Comparison of ENCODE assay signal across 3 cellular contexts in genomic region chr12:54035561-54036377, GRCh38.
TF ChIP-seq lines count a peak whose summit lies in the region.

No MANE protein-coding gene starts in this region.

TF ChIP-seq in SK-N-SH, 30 proteins besides CTCF, POLR2A, EP300 and RAD21:
- TF ChIP-seq PBX3 (IDR thresholded peaks at IDR 0.05) (no peak), CHD2 (IDR thresholded peaks at IDR 0.05; ENCODE audit: low read length, partially characterized antibody) (peak; percentile 12)

TF ChIP-seq in SK-N-SH treated with all-trans-retinoic acid at 6 μM for 48 hours, 23 proteins besides CTCF, POLR2A, EP300 and RAD21:
- no peak for TF ChIP-seq ZNF565 (CRISPR knock-in tag; conservative IDR thresholded peaks at IDR 0.05; ENCODE audit: low read depth)
- TF ChIP-seq ZFP30 (CRISPR knock-in tag; IDR thresholded peaks at IDR 0.05), result no peak
- TF ChIP-seq ZNF8 (CRISPR knock-in tag; IDR thresholded peaks at IDR 0.05), result no peak
- TF ChIP-seq RARB (CRISPR knock-in tag; IDR thresholded peaks at IDR 0.05), result no peak
- TF ChIP-seq ESRRG (CRISPR knock-in tag; IDR thresholded peaks at IDR 0.05), result no peak
- TF ChIP-seq POU6F1 (CRISPR knock-in tag; IDR thresholded peaks at IDR 0.05; ENCODE audit: borderline replicate concordance, low read depth), result no peak
- TF ChIP-seq ZNF70 (CRISPR knock-in tag; IDR thresholded peaks at IDR 0.05), result no peak
- TF ChIP-seq ZFP3 (CRISPR knock-in tag; IDR thresholded peaks at IDR 0.05), result no peak
- TF ChIP-seq PPARA (CRISPR knock-in tag; IDR thresholded peaks at IDR 0.05; ENCODE audit: borderline replicate concordance), result no peak
- TF ChIP-seq, protein P1, sequence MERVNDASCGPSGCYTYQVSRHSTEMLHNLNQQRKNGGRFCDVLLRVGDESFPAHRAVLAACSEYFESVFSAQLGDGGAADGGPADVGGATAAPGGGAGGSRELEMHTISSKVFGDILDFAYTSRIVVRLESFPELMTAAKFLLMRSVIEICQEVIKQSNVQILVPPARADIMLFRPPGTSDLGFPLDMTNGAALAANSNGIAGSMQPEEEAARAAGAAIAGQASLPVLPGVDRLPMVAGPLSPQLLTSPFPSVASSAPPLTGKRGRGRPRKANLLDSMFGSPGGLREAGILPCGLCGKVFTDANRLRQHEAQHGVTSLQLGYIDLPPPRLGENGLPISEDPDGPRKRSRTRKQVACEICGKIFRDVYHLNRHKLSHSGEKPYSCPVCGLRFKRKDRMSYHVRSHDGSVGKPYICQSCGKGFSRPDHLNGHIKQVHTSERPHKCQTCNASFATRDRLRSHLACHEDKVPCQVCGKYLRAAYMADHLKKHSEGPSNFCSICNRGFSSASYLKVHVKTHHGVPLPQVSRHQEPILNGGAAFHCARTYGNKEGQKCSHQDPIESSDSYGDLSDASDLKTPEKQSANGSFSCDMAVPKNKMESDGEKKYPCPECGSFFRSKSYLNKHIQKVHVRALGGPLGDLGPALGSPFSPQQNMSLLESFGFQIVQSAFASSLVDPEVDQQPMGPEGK (CRISPR knock-in tag; IDR thresholded peaks at IDR 0.05; ENCODE audit: borderline replicate concordance), result no peak
- no peak for TF ChIP-seq ARNTL (CRISPR knock-in tag; IDR thresholded peaks at IDR 0.05; ENCODE audit: borderline replicate concordance, low read depth)
- TF ChIP-seq TOX (CRISPR knock-in tag; IDR thresholded peaks at IDR 0.05; ENCODE audit: borderline replicate concordance), result no peak
- TF ChIP-seq, protein P2, sequence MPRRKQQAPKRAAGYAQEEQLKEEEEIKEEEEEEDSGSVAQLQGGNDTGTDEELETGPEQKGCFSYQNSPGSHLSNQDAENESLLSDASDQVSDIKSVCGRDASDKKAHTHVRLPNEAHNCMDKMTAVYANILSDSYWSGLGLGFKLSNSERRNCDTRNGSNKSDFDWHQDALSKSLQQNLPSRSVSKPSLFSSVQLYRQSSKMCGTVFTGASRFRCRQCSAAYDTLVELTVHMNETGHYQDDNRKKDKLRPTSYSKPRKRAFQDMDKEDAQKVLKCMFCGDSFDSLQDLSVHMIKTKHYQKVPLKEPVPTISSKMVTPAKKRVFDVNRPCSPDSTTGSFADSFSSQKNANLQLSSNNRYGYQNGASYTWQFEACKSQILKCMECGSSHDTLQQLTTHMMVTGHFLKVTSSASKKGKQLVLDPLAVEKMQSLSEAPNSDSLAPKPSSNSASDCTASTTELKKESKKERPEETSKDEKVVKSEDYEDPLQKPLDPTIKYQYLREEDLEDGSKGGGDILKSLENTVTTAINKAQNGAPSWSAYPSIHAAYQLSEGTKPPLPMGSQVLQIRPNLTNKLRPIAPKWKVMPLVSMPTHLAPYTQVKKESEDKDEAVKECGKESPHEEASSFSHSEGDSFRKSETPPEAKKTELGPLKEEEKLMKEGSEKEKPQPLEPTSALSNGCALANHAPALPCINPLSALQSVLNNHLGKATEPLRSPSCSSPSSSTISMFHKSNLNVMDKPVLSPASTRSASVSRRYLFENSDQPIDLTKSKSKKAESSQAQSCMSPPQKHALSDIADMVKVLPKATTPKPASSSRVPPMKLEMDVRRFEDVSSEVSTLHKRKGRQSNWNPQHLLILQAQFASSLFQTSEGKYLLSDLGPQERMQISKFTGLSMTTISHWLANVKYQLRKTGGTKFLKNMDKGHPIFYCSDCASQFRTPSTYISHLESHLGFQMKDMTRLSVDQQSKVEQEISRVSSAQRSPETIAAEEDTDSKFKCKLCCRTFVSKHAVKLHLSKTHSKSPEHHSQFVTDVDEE (CRISPR knock-in tag; IDR thresholded peaks at IDR 0.05), result no peak
- no peak for TF ChIP-seq BACH2 (CRISPR knock-in tag; IDR thresholded peaks at IDR 0.05; ENCODE audit: borderline replicate concordance)
- TF ChIP-seq, protein P3, sequence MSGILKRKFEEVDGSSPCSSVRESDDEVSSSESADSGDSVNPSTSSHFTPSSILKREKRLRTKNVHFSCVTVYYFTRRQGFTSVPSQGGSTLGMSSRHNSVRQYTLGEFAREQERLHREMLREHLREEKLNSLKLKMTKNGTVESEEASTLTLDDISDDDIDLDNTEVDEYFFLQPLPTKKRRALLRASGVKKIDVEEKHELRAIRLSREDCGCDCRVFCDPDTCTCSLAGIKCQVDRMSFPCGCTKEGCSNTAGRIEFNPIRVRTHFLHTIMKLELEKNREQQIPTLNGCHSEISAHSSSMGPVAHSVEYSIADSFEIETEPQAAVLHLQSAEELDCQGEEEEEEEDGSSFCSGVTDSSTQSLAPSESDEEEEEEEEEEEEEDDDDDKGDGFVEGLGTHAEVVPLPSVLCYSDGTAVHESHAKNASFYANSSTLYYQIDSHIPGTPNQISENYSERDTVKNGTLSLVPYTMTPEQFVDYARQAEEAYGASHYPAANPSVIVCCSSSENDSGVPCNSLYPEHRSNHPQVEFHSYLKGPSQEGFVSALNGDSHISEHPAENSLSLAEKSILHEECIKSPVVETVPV (CRISPR knock-in tag; IDR thresholded peaks at IDR 0.05), result no peak
- no peak for TF ChIP-seq CREB5 (CRISPR knock-in tag; IDR thresholded peaks at IDR 0.05; ENCODE audit: low read depth)
- no peak for TF ChIP-seq CSDC2 (CRISPR knock-in tag; IDR thresholded peaks at IDR 0.05)
- no peak for TF ChIP-seq GLIS3 (CRISPR knock-in tag; IDR thresholded peaks at IDR 0.05)

TF ChIP-seq in K562, 482 proteins besides CTCF, POLR2A, EP300 and RAD21:
- TF ChIP-seq ZSCAN29 (IDR thresholded peaks at IDR 0.05) (peak; percentile 96), ZNF518B (CRISPR knock-in tag; IDR thresholded peaks at IDR 0.05) (no peak), KDM2B (CRISPR knock-in tag; IDR thresholded peaks at IDR 0.05) (no peak), BRF1 (IDR thresholded peaks at IDR 0.05; ENCODE audit: borderline replicate concordance, extremely low read depth, insufficient read length) (no peak), NONO (IDR thresholded peaks at IDR 0.05; ENCODE audit: low read depth in 2 of 2, low read length in 1 of 2) (no peak)
